ENCODE assay signal across 1 cellular context in the genomic region with DNA sequence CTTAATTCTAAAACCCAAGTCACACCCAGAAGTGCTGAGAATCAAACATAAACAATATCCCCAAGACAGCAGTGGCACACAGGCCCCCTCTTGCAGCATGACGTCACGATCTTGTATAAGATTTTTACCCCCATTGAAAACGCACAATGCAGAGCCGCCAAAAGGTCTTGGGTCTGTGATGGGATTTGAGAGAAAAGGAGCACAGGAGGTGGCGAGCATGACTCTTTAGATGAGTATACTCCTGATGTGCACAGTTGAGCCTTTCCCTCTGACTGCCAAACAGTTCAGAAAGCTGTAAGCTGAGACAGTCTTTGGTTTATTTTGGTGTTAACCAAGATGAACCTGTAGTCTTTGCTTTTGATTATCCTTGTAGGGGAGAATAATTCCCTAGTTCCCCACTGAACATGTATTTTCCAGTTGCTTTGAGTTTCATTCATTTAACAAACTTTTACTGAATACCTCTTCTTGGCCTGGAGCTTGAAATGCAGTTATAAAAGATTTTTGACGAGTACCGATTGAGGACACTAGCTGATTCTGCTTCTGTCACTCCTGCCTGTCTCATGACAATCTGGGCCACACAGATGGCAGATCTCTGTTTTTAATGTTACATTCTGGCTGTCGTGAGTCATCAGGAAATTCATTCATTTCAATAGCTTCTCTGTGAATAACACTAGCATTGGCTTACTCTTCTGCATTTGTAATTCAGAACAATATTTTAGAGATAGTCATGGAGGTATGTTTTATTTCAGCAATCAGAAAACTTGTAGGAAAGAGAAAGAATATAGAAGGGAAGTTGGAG.
TF ChIP-seq lines count a peak whose summit lies in the region.

No MANE protein-coding gene starts in this region.

TF ChIP-seq in IMR-90, 13 proteins besides CTCF, POLR2A, EP300 and RAD21:
- TF ChIP-seq MXI1 (IDR thresholded peaks at IDR 0.05; ENCODE audit: borderline replicate concordance, low read depth, low read length) (no peak), USF2 (IDR thresholded peaks at IDR 0.05; ENCODE audit: low read depth, low read length) (no peak), ELK1 (IDR thresholded peaks at IDR 0.05; ENCODE audit: borderline replicate concordance, low read depth, low read length) (no peak), NFE2L2 (IDR thresholded peaks at IDR 0.05; ENCODE audit: low read depth, low read length) (no peak), BHLHE40 (IDR thresholded peaks at IDR 0.05; ENCODE audit: low read depth, low read length) (no peak), MAFK (IDR thresholded peaks at IDR 0.05; ENCODE audit: low read depth, low read length) (no peak), MAZ (IDR thresholded peaks at IDR 0.05; ENCODE audit: borderline replicate concordance, low read depth, low read length) (no peak), RCOR1 (IDR thresholded peaks at IDR 0.05; ENCODE audit: insufficient replicate concordance, low read length) (no peak), CEBPB (IDR thresholded peaks at IDR 0.05; ENCODE audit: low read depth, low read length) (no peak), RFX5 (IDR thresholded peaks at IDR 0.05; ENCODE audit: low read depth, low read length) (no peak), FOS (IDR thresholded peaks at IDR 0.05; ENCODE audit: low read depth, low read length) (no peak)
